ENCODE assay signal across 1 cellular context in the genomic region with DNA sequence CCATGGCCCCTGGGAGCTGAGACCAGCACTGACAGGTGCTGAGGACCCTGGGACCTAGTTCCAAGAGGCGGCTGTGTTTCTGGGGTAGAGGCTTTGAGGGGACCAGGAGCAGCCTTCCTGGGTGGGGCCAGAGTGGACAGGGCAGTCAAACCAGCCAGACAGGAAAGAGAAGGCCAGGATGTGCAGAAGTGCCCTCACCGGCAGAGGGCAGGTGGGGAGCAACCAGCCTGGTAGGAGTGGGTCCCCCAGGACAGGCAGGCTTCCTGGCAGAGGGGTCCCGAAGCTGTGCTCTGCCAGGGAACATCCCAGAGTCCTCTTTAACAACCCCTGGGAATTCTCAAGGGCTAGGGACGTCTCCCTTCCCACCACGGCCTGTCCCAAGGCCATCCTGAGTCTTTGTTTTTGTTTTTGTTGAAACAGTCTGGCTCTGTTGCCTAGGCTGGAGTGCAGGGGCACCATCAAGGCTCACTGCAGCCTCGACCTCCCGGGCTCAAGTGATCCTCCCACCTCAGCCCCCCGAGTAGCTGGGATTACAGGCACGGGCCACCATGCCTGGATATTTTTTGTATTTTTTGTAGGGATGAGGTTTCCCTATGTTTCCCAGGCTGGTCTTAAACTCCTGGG.
TF ChIP-seq lines count a peak whose summit lies in the region.

No MANE protein-coding gene starts in this region.

TF ChIP-seq in GM23338, 12 proteins besides CTCF, POLR2A, EP300 and RAD21 (continued from another document):
- TF ChIP-seq, protein P1, sequence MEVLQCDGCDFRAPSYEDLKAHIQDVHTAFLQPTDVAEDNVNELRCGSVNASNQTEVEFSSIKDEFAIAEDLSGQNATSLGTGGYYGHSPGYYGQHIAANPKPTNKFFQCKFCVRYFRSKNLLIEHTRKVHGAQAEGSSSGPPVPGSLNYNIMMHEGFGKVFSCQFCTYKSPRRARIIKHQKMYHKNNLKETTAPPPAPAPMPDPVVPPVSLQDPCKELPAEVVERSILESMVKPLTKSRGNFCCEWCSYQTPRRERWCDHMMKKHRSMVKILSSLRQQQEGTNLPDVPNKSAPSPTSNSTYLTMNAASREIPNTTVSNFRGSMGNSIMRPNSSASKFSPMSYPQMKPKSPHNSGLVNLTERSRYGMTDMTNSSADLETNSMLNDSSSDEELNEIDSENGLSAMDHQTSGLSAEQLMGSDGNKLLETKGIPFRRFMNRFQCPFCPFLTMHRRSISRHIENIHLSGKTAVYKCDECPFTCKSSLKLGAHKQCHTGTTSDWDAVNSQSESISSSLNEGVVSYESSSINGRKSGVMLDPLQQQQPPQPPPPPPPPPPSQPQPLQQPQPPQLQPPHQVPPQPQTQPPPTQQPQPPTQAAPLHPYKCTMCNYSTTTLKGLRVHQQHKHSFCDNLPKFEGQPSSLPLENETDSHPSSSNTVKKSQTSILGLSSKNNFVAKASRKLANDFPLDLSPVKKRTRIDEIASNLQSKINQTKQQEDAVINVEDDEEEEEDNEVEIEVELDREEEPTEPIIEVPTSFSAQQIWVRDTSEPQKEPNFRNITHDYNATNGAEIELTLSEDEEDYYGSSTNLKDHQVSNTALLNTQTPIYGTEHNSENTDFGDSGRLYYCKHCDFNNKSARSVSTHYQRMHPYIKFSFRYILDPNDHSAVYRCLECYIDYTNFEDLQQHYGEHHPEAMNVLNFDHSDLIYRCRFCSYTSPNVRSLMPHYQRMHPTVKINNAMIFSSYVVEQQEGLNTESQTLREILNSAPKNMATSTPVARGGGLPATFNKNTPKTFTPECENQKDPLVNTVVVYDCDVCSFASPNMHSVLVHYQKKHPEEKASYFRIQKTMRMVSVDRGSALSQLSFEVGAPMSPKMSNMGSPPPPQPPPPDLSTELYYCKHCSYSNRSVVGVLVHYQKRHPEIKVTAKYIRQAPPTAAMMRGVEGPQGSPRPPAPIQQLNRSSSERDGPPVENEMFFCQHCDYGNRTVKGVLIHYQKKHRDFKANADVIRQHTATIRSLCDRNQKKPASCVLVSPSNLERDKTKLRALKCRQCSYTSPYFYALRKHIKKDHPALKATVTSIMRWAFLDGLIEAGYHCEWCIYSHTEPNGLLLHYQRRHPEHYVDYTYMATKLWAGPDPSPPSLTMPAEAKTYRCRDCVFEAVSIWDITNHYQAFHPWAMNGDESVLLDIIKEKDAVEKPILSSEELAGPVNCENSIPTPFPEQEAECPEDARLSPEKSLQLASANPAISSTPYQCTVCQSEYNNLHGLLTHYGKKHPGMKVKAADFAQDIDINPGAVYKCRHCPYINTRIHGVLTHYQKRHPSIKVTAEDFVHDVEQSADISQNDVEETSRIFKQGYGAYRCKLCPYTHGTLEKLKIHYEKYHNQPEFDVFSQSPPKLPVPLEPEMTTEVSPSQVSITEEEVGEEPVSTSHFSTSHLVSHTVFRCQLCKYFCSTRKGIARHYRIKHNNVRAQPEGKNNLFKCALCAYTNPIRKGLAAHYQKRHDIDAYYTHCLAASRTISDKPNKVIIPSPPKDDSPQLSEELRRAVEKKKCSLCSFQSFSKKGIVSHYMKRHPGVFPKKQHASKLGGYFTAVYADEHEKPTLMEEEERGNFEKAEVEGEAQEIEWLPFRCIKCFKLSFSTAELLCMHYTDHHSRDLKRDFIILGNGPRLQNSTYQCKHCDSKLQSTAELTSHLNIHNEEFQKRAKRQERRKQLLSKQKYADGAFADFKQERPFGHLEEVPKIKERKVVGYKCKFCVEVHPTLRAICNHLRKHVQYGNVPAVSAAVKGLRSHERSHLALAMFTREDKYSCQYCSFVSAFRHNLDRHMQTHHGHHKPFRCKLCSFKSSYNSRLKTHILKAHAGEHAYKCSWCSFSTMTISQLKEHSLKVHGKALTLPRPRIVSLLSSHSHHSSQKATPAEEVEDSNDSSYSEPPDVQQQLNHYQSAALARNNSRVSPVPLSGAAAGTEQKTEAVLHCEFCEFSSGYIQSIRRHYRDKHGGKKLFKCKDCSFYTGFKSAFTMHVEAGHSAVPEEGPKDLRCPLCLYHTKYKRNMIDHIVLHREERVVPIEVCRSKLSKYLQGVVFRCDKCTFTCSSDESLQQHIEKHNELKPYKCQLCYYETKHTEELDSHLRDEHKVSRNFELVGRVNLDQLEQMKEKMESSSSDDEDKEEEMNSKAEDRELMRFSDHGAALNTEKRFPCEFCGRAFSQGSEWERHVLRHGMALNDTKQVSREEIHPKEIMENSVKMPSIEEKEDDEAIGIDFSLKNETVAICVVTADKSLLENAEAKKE (CRISPR knock-in tag; IDR thresholded peaks at IDR 0.05), result no peak
- TF ChIP-seq POLR2AphosphoS5 (IDR thresholded peaks at IDR 0.05; ENCODE audit: low read depth) (no peak), CREB1 (CRISPR knock-in tag; IDR thresholded peaks at IDR 0.05; ENCODE audit: low read depth) (no peak), ZNF331 (CRISPR knock-in tag; IDR thresholded peaks at IDR 0.05; ENCODE audit: low read depth) (no peak), STAT1 (IDR thresholded peaks at IDR 0.05; ENCODE audit: unreplicated experiment) (no peak), ETS1 (IDR thresholded peaks at IDR 0.05) (no peak), EZH2phosphoT487 (IDR thresholded peaks at IDR 0.05; ENCODE audit: unreplicated experiment) (no peak), EZH2 (IDR thresholded peaks at IDR 0.05; ENCODE audit: low read depth, unreplicated experiment) (no peak)
- TF ChIP-seq, protein P2, sequence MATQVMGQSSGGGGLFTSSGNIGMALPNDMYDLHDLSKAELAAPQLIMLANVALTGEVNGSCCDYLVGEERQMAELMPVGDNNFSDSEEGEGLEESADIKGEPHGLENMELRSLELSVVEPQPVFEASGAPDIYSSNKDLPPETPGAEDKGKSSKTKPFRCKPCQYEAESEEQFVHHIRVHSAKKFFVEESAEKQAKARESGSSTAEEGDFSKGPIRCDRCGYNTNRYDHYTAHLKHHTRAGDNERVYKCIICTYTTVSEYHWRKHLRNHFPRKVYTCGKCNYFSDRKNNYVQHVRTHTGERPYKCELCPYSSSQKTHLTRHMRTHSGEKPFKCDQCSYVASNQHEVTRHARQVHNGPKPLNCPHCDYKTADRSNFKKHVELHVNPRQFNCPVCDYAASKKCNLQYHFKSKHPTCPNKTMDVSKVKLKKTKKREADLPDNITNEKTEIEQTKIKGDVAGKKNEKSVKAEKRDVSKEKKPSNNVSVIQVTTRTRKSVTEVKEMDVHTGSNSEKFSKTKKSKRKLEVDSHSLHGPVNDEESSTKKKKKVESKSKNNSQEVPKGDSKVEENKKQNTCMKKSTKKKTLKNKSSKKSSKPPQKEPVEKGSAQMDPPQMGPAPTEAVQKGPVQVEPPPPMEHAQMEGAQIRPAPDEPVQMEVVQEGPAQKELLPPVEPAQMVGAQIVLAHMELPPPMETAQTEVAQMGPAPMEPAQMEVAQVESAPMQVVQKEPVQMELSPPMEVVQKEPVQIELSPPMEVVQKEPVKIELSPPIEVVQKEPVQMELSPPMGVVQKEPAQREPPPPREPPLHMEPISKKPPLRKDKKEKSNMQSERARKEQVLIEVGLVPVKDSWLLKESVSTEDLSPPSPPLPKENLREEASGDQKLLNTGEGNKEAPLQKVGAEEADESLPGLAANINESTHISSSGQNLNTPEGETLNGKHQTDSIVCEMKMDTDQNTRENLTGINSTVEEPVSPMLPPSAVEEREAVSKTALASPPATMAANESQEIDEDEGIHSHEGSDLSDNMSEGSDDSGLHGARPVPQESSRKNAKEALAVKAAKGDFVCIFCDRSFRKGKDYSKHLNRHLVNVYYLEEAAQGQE (IDR thresholded peaks at IDR 0.05; ENCODE audit: unreplicated experiment), result no peak
